Comparison of ENCODE assay signal across 10 cellular contexts in the genomic region with DNA sequence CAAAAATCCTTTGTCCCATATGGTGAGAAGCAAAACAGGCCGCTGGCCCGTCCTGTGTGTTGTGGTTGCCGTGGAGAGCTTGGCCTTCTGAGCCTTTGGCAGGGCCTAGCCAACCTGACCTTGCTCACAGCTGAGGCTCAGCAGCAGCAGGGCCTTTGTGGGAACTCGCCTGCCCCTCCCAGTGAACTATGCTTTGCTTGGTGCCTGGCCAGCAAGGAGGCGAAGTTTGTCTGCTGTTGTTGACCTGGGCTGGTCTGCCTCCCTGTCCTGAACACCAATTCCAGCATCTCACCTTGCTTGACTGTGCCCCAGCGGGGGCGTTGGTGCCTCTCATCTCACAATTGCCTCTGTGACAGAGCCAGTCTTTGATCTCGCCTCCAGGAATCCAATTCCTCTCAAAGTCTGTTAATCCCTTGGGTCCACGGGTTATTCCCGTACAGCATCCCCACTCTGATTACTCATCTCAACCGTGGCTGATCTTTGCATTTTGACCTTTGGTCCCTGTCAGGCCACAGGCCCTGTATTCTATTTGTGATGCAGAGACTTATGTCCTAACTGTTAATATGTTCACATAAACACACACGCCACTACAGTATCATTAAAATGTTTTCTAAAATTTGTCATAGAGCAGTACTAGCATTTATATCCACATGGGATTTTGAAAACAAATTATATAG. TPM values are rescaled to one million over a fixed set of nuclear protein-coding genes. Genes with fewer than 3 reads are reported as not detected.
DNase-seq lines count a peak whose midpoint lies in the region; ATAC-seq and TF ChIP-seq lines count a peak whose summit lies in the region.
"Had no signal": no experiment of that assay in that cellular context is flagged by ENCODE, and none has a peak within 500 bp of the region (broad histone marks: within the 10 kb centered on the region; RNA-seq: fewer than 3 reads in every experiment).

No MANE protein-coding gene starts in this region.

- no peaks in the 10 kb centered on the region for H3K9me3 Mint-ChIP-seq in endothelial cell (ENCODE audit: unreplicated experiment)
- peaks cover 3% of the 10 kb centered on the region for H3K9me3 Mint-ChIP-seq in activated T-cell treated with anti-CD3 and anti-CD28 coated beads, Interleukin-2, amount 50 U/mL, for 4 hours

- H3K4me1 Mint-ChIP-seq in endothelial cell (ENCODE audit: unreplicated experiment) = peaks cover 8% of the 10 kb centered on the region
- no peaks in the 10 kb centered on the region for H3K4me1 Mint-ChIP-seq in activated T-cell treated with anti-CD3 and anti-CD28 coated beads, Interleukin-2, amount 50 U/mL, for 4 hours (ENCODE audit: low read depth)

- no peak overlapping the region for H3K4me3 Mint-ChIP-seq in endothelial cell (ENCODE audit: unreplicated experiment)
- no peak overlapping the region for H3K4me3 Mint-ChIP-seq in activated T-cell treated with anti-CD3 and anti-CD28 coated beads, Interleukin-2, amount 50 U/mL, for 4 hours

- intact Hi-C loops in mucosa of descending colon (cut with DNase I, micrococcal nuclease) (no loop called here), aorta (cut with DNase I) (no loop called here), esophagus squamous epithelium (cut with DNase I) (no loop called here)

- TF ChIP-seq POLR2A in esophagus squamous epithelium (IDR thresholded peaks at IDR 0.05) = no peak

- no peaks in the 10 kb centered on the region for H3K36me3 ChIP-seq in mucosa of descending colon (ENCODE audit: low read depth)
- H3K36me3 ChIP-seq in aorta (ENCODE audit: control insufficient read depth in 1 of 2, insufficient read depth in 2 of 2, low read length in 1 of 2) = no peaks in the 10 kb centered on the region
- no peaks in the 10 kb centered on the region for H3K36me3 ChIP-seq in esophagus squamous epithelium
- H3K36me3 ChIP-seq: thoracic aorta had no signal

- 37 to 43% methylated on average over 12 of the region's 12 CpGs for WGBS in aorta, 2 donors
- WGBS in esophagus squamous epithelium, 2 donors = 45 to 54% methylated on average over 10 to 12 of the region's 12 CpGs

- peak overlapping the region; percentile 64 for H3K27ac Mint-ChIP-seq in endothelial cell (ENCODE audit: unreplicated experiment)

- DNase-seq in NCI-H524 (lab: John Stamatoyannopoulos, UW) (peak; percentile 18 to 53), NCI-H524 treated with DMSO at 0.1 percent for 48 hours (lab: John Stamatoyannopoulos, UW) (no peak), endothelial cell (ENCODE audit: low spot score) (peak; percentile 29), mucosa of descending colon (peak; percentile 85 to 86 (median 86)), aorta (peak; percentile 77 to 81), esophagus squamous epithelium (lab: John Stamatoyannopoulos, UW) (no peak)
- DNase-seq in activated T-cell treated with anti-CD3 and anti-CD28 coated beads, Interleukin-2, amount 50 U/mL, for 48 hours = no peak
- DNase-seq in activated T-cell treated with anti-CD3 and anti-CD28 coated beads, Interleukin-2, amount 50 U/mL, for 4 hours = no peak
- DNase-seq: NCI-H187 had no signal

- H3K27ac ChIP-seq in aorta (ENCODE audit: low read depth in 1 of 2, low read length in 2 of 2) = no peak overlapping the region
- H3K27ac ChIP-seq in esophagus squamous epithelium = peak overlapping the region in 2 of 4 donors; percentile 32 to 49
- H3K27ac ChIP-seq: thoracic aorta had no signal

- H3K9me3 ChIP-seq in mucosa of descending colon = no peaks in the 10 kb centered on the region
- H3K9me3 ChIP-seq in aorta (ENCODE audit: control insufficient read depth, low read length) = no peaks in the 10 kb centered on the region
- no peaks in the 10 kb centered on the region for H3K9me3 ChIP-seq in esophagus squamous epithelium
- H3K9me3 ChIP-seq: thoracic aorta had no signal

- peak; percentile 98 for ATAC-seq in mucosa of descending colon
- ATAC-seq in aorta (ENCODE audit: low FRiP score) = peak; percentile 81
- ATAC-seq in activated T-cell treated with anti-CD3 and anti-CD28 coated beads, Interleukin-2, amount 50 U/mL, for 4 hours = no peak

- H3K27me3 ChIP-seq in aorta (ENCODE audit: control insufficient read depth in 1 of 2, insufficient read depth in 2 of 2, low read length in 1 of 2) (no peaks in the 10 kb centered on the region), esophagus squamous epithelium (no peaks in the 10 kb centered on the region)

- H3K4me1 ChIP-seq in mucosa of descending colon (ENCODE audit: low read depth) (peaks cover 6% of the 10 kb centered on the region), aorta (ENCODE audit: control insufficient read depth in 1 of 2, insufficient read depth in 2 of 2, low read length in 2 of 2) (no peaks in the 10 kb centered on the region), esophagus squamous epithelium (peaks cover 0 to 17% (median 0%) of the 10 kb centered on the region in 3 donors)

- H3K36me3 Mint-ChIP-seq in endothelial cell (ENCODE audit: low read depth, unreplicated experiment) = no peaks in the 10 kb centered on the region
- H3K36me3 Mint-ChIP-seq in activated T-cell treated with anti-CD3 and anti-CD28 coated beads, Interleukin-2, amount 50 U/mL, for 4 hours (ENCODE audit: insufficient read depth) = no peaks in the 10 kb centered on the region

- H3K4me3 ChIP-seq in mucosa of descending colon (no peak overlapping the region), aorta (ENCODE audit: low read length in 2 of 2) (no peak overlapping the region), esophagus squamous epithelium (no peak overlapping the region)
- H3K4me3 ChIP-seq: thoracic aorta had no signal

- TF ChIP-seq CTCF in endothelial cell (IDR thresholded peaks at IDR 0.05; ENCODE audit: unreplicated experiment) (no peak), mucosa of descending colon (IDR thresholded peaks at IDR 0.05) (no peak), esophagus squamous epithelium (IDR thresholded peaks at IDR 0.05) (no peak)

- H3K27me3 Mint-ChIP-seq in endothelial cell (ENCODE audit: unreplicated experiment) = no peaks in the 10 kb centered on the region
- no peaks in the 10 kb centered on the region for H3K27me3 Mint-ChIP-seq in activated T-cell treated with anti-CD3 and anti-CD28 coated beads, Interleukin-2, amount 50 U/mL, for 4 hours (ENCODE audit: low read depth)

RNA-seq across cellular contexts. Expression of a gene that starts 22.6 kb away (rescaled TPM):
- total RNA-seq in endothelial cell (ENCODE audit: unreplicated experiment) = 11.7 TPM
- total RNA-seq in mucosa of descending colon = 10 to 100 TPM in 2 of 3 donors, 1 to 10 TPM in 1; 9.6 to 25.8 (median 13.6) TPM
- total RNA-seq in aorta = 10 to 100 TPM; 35.6 to 39.0 TPM
- 10 to 100 TPM; 31.3 to 44.0 TPM for polyA plus RNA-seq in aorta
- total RNA-seq in esophagus squamous epithelium = 1 to 10 TPM; 1.4 to 4.3 (median 3.4) TPM
- 1 to 10 TPM; 1.0 to 5.2 (median 2.0) TPM for total RNA-seq in activated T-cell treated with anti-CD3 and anti-CD28 coated beads, Interleukin-2, amount 50 U/mL, for 4 hours

RNA-seq across cellular contexts. Expression of a gene that starts 26.5 kb away (rescaled TPM):
- total RNA-seq in endothelial cell (ENCODE audit: unreplicated experiment) = not detected
- 1 to 10 TPM in 1 of 3 donors, under 1 TPM in 2; 0.19 to 1.5 (median 0.29) TPM for total RNA-seq in mucosa of descending colon
- total RNA-seq in aorta = 100 to 1,000 TPM in 1 of 2 donors, 10 to 100 TPM in 1; 98.6 to 302 TPM
- 10 to 100 TPM; 15.9 to 21.6 TPM for polyA plus RNA-seq in aorta
- under 1 TPM in 2 of 4 donors, not detected in 2; 0.21 to 0.57 TPM for total RNA-seq in esophagus squamous epithelium
- total RNA-seq in activated T-cell treated with anti-CD3 and anti-CD28 coated beads, Interleukin-2, amount 50 U/mL, for 4 hours = not detected

Comparison
In these comparisons a context has a peak if more than half of its experiments do, and no peak if none do; other contexts are left out.
1. DNase-seq: peak in NCI-H524 (2 of 2), endothelial cell (single experiment), mucosa of descending colon (3 of 3) and aorta (2 of 2); none in NCI-H524 treated with DMSO at 0.1 percent for 48 hours (single experiment), activated T-cell treated with anti-CD3 and anti-CD28 coated beads, Interleukin-2, amount 50 U/mL, for 48 hours (0 of 2), esophagus squamous epithelium (single experiment) and activated T-cell treated with anti-CD3 and anti-CD28 coated beads, Interleukin-2, amount 50 U/mL, for 4 hours (single experiment).
2. ATAC-seq: peak in mucosa of descending colon (single experiment) and aorta (single experiment); none in activated T-cell treated with anti-CD3 and anti-CD28 coated beads, Interleukin-2, amount 50 U/mL, for 4 hours (0 of 2).
3. RNA of a gene that starts 26.5 kb away (total RNA-seq): 98.6 to 302 TPM in aorta; 0.19 to 1.5 TPM in mucosa of descending colon, 0.21 to 0.57 TPM in esophagus squamous epithelium, not detected in activated T-cell treated with anti-CD3 and anti-CD28 coated beads, Interleukin-2, amount 50 U/mL, for 4 hours and not detected in endothelial cell (single experiment); every median in the first group is over 10 times any median in the second.